Comparison of ENCODE assay signal across 12 cellular contexts in the genomic region with DNA sequence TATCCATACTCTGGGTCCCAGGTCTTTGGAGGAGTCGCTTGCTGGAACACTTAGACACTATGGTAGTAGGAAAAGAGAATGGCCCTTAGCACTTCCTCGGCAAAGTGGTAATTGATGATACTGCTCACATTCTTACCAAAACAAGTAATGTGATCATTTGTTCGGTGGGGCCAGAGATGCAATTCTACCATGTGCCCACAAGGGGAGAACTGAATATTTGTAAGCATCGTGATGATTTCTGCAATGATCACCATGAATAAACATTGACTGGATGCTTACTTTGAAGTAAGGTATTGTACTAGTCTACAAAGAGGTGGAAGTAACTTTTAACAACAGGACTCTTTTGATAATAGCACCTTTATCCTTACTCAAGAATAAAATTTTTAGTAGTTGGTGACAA.
A peak's percentile ranks its signal among the peaks of the same experiment; 100 is the strongest.
DNase-seq lines count a peak whose midpoint lies in the region; TF ChIP-seq lines count a peak whose summit lies in the region.
"Had no signal": no experiment of that assay in that cellular context is flagged by ENCODE, and none has a peak within 500 bp of the region (broad histone marks: within the 10 kb centered on the region; RNA-seq: fewer than 3 reads in every experiment).

No MANE protein-coding gene starts in this region.

- H3K4me1 ChIP-seq in Karpas-422 (ENCODE audit: low read length) (no peaks in the 10 kb centered on the region), parathyroid adenoma (peaks cover 8% of the 10 kb centered on the region)

- no peaks in the 10 kb centered on the region for H4K20me1 ChIP-seq in Karpas-422 (ENCODE audit: insufficient read depth, low read depth, low read length)

- no peaks in the 10 kb centered on the region for H3K4me1 Mint-ChIP-seq in chondrocyte (ENCODE audit: low read depth)

- H3K79me2 ChIP-seq in Karpas-422 (ENCODE audit: low read length), result no peaks in the 10 kb centered on the region
- no peaks in the 10 kb centered on the region for H3K79me2 ChIP-seq in parathyroid adenoma

- H3K9ac ChIP-seq in Karpas-422 (ENCODE audit: low read length) (no peak overlapping the region), parathyroid adenoma (no peak overlapping the region)

- H3K27ac Mint-ChIP-seq in chondrocyte (ENCODE audit: unreplicated experiment), result no peak overlapping the region

- H3K4me3 ChIP-seq in Karpas-422 (ENCODE audit: low read length) (no peak overlapping the region), parathyroid adenoma (ENCODE audit: low read depth, low read length) (no peak overlapping the region)

- H3K4me2 ChIP-seq in Karpas-422 (ENCODE audit: low read depth, low read length, poor library complexity, severe bottlenecking) (no peak overlapping the region), parathyroid adenoma (ENCODE audit: low read length) (no peak overlapping the region)

- H3K36me3 ChIP-seq in Karpas-422 (ENCODE audit: insufficient read depth, low read length) (no peaks in the 10 kb centered on the region), parathyroid adenoma (ENCODE audit: control insufficient read depth, insufficient read depth, low read length) (no peaks in the 10 kb centered on the region)

- H3K27ac ChIP-seq in Karpas-422 (ENCODE audit: low read length) (no peak overlapping the region), parathyroid adenoma (no peak overlapping the region)

- H3K9me3 Mint-ChIP-seq in chondrocyte (ENCODE audit: low read depth), result no peaks in the 10 kb centered on the region

- H3K27me3 ChIP-seq in Karpas-422 (ENCODE audit: low read length) (no peaks in the 10 kb centered on the region), parathyroid adenoma (ENCODE audit: control insufficient read depth, insufficient read depth, low read length) (no peaks in the 10 kb centered on the region)

- no peaks in the 10 kb centered on the region for H3K36me3 Mint-ChIP-seq in chondrocyte (ENCODE audit: low read depth)

- H3K4me3 Mint-ChIP-seq in chondrocyte (ENCODE audit: unreplicated experiment), result no peak overlapping the region

- H3K9me2 ChIP-seq in Karpas-422 (replicated peaks; ENCODE audit: insufficient read depth, low read length), result no peaks in the 10 kb centered on the region

- peak; percentile 64 for TF ChIP-seq CTCF in chondrocyte (IDR thresholded peaks at IDR 0.05)
- peak; percentile 16 for TF ChIP-seq CTCF in parathyroid adenoma (IDR thresholded peaks at IDR 0.05)

- H3K9me3 ChIP-seq in Karpas-422 (ENCODE audit: low read length) (no peaks in the 10 kb centered on the region), parathyroid adenoma (ENCODE audit: control insufficient read depth, low read length) (no peaks in the 10 kb centered on the region)

- H2AFZ ChIP-seq in Karpas-422 (ENCODE audit: low read length) (no peak overlapping the region), parathyroid adenoma (no peak overlapping the region)

- H3K27me3 Mint-ChIP-seq in chondrocyte (ENCODE audit: low read depth), result peaks cover 25% of the 10 kb centered on the region

- DNase-seq in DMS 273 (lab: John Stamatoyannopoulos, UW; ENCODE audit: unreplicated experiment) (peak; percentile 28), DMS 273 treated with DMSO at 0.1 percent for 48 hours (lab: John Stamatoyannopoulos, UW) (no peak), Karpas-422 (peak; percentile 52), chondrocyte (ENCODE audit: low spot score) (no peak), GM19238 (ENCODE audit: insufficient read length, low spot score) (no peak), occipital lobe (lab: John Stamatoyannopoulos, UW) (no peak), D341Med (ENCODE audit: low spot score) (no peak)
- DNase-seq: NCI-H2227 treated with DMSO at 0.1 percent for 48 hours; retina; stimulated activated CD8-positive, alpha-beta memory T cell treated with anti-CD3 and anti-CD28 coated beads, Interleukin-4, amount 100 ng/mL, for 48 hours; T-helper 9 cell had no signal

Comparison
In these comparisons a context has a peak if more than half of its experiments do, and no peak if none do; other contexts are left out.
1. DNase-seq: peak in DMS 273 (single experiment) and Karpas-422 (single experiment); none in DMS 273 treated with DMSO at 0.1 percent for 48 hours (single experiment), chondrocyte (single experiment), GM19238 (single experiment), occipital lobe (single experiment) and D341Med (single experiment).